In the genomic region with DNA sequence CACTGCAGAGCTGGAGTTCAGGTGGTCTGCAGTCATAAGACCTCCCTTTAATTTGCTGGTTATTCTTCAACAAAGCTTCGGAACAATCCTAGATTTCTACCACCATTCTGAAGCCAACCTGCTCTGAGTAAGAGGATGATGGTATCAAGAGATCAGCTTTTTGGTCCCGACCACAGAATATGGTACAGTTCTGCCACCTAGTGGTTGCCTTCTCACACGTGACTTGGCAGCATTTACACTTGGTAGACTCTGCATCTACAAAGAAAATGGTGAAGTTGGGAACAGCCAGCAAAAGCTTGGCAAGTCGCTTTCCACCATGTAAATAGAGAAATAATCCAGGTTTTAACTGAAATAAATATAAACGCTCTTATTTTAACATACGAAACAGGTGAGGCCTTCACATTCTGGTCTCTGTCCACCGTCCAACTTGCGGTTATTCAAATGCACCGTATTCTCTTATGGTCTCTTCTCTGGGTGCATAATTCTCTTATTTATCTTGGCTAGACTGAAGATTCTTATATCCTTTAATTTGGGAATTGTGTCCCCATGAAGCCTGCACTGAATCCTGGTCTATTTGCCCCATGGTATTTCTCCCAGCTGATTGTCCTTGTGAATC, we compare ENCODE assay signal across 8 cellular contexts.
DNase-seq lines count a peak whose midpoint lies in the region; ATAC-seq, FAIRE-seq and TF ChIP-seq lines count a peak whose summit lies in the region.

No MANE protein-coding gene starts in this region.

- no peaks in the 10 kb centered on the region for H3K9me3 ChIP-seq in MG63
- no peaks in the 10 kb centered on the region for H3K9me3 ChIP-seq in K562 (replicated peaks; ENCODE audit: control insufficient read depth, insufficient read depth, low read depth, low read length)

- no peaks in the 10 kb centered on the region for H3K36me3 ChIP-seq in MG63
- no peaks in the 10 kb centered on the region for H3K36me3 ChIP-seq in K562 (ENCODE audit: control insufficient read depth, insufficient read depth, low read length)

- 10% methylated on average over 9 of the region's 9 CpGs for WGBS in K562 (ENCODE audit: insufficient coverage, low coverage, missing lambda C conversion rate)

- ATAC-seq in HG02571 (IDR thresholded peaks at IDR 0.05; ENCODE audit: unreplicated experiment), result peak; percentile 96
- ATAC-seq in K562, result peak; percentile 91

- DNase-seq in ACHN (peak; percentile 88), MG63 (peak; percentile 26), RCC 7860 (ENCODE audit: low spot score) (peak; percentile 63), K562 (ENCODE audit: extremely low read depth in 1 of 4, low spot score in 3 of 4) (peak; percentile 50 to 77 (median 58)), islet precursor cell (peak; percentile 83)
- DNase-seq in stimulated activated CD4-positive, alpha-beta T cell treated with anti-CD3 and anti-CD28 coated beads, Interleukin-4, amount 100 ng/mL, for 48 hours (ENCODE audit: low read depth in 2 of 2), result peak; percentile 7 to 23

- no peak overlapping the region for H3K27ac ChIP-seq in K562 (ENCODE audit: extremely low read depth, low read depth, low read length)

- TF ChIP-seq RAD21 in K562 (CRISPR knock-in tag; conservative IDR thresholded peaks at IDR 0.05 in 1 of 2, IDR thresholded peaks at IDR 0.05 in 1 of 2), result peak; percentile 83 to 85

- FAIRE-seq in RCC 7860 (lab: Jason Lieb, UNC) (peak; percentile 32), K562 (lab: Jason Lieb, UNC) (peak; percentile 83)

- intact Hi-C loops in K562 (cut with micrococcal nuclease), result loop anchor here (1.0 to 10.0 kb wide), 3 partner anchors 435 to 1438 kb away; no protein-coding TSS in a partner anchor

- TF ChIP-seq EP300 in K562 (IDR thresholded peaks at IDR 0.05; ENCODE audit: low read length), result no peak

- H3K9ac ChIP-seq in K562 (ENCODE audit: insufficient read depth in 1 of 2, low read depth in 2 of 2, low read length in 2 of 2), result no peak overlapping the region

- no peak for TF ChIP-seq POLR2A in K562 (conservative IDR thresholded peaks at IDR 0.05)

- TF ChIP-seq CTCF in GM12873 (IDR thresholded peaks at IDR 0.05; ENCODE audit: insufficient read depth, low read depth, low read length, missing control alignments) (peak; percentile 83), K562 (IDR thresholded peaks at IDR 0.05 in 2 of 3, conservative IDR thresholded peaks at IDR 0.05 in 1 of 3; ENCODE audit: insufficient read depth in 2 of 3, low read depth in 1 of 3, low read length in 3 of 3) (peak; percentile 56 to 81 (median 71))

- no peaks in the 10 kb centered on the region for H3K79me2 ChIP-seq in K562 (ENCODE audit: control insufficient read depth, insufficient read depth, low read length)

- H3K4me2 ChIP-seq in K562 (ENCODE audit: insufficient read depth, low read length), result no peak overlapping the region

- no peak overlapping the region for H2AFZ ChIP-seq in K562 (ENCODE audit: low read depth, low read length)

- H3K27me3 ChIP-seq in MG63, result no peaks in the 10 kb centered on the region
- no peaks in the 10 kb centered on the region for H3K27me3 ChIP-seq in K562 (ENCODE audit: control insufficient read depth in 2 of 2, insufficient read depth in 2 of 2, low read length in 2 of 2)

- POLR2A ChIA-PET in K562 (lab: Yijun Ruan, JAX), result no interaction called here

- in situ Hi-C loops in ACHN (cut with HindIII; ENCODE audit: low pct_ligation_motif_present, low pct_unique_long_range_greater_than_20kb, low sequenced_read_pairs) (loop anchor here (25.0 kb wide), 1 partner anchor 582 kb away; no protein-coding TSS in a partner anchor), K562 (cut with MboI) (loop anchor here (25.0 kb wide), 1 partner anchor 1432 kb away; no protein-coding TSS in a partner anchor)

- H4K20me1 ChIP-seq in K562 (replicated peaks; ENCODE audit: control insufficient read depth, insufficient read depth, low read length), result no peaks in the 10 kb centered on the region

- no peaks in the 10 kb centered on the region for H3K4me1 ChIP-seq in K562 (replicated peaks in 1 of 2; ENCODE audit: control insufficient read depth in 2 of 2, insufficient read depth in 2 of 2, low read length in 2 of 2)

- H3K9me1 ChIP-seq in K562 (ENCODE audit: control insufficient read depth, insufficient read depth, low read length), result no peaks in the 10 kb centered on the region

- H3K4me3 ChIP-seq in MG63 (no peak overlapping the region), K562 (no peak overlapping the region)

- CTCF ChIA-PET in K562 (lab: Yijun Ruan, JAX; ENCODE audit: low intra/inter-chr PET ratio), result interaction anchor here (1.1 kb wide), 1 partner anchor 1439 kb away, joined by 3 read pairs; no protein-coding TSS in a partner anchor

- no TSS peak for BruUV-seq in K562 (replicated peaks; lab: Mats Ljungman, UMichigan)

TF ChIP-seq in K562, 482 proteins besides CTCF, POLR2A, EP300 and RAD21:
- TF ChIP-seq SP2 (IDR thresholded peaks at IDR 0.05; ENCODE audit: extremely low read depth, low read depth, low read length, poor library complexity, severe bottlenecking) (no peak), SMC3 (conservative IDR thresholded peaks at IDR 0.05; ENCODE audit: insufficient read depth, low read depth, low read length) (peak; percentile 53), MXI1 (IDR thresholded peaks at IDR 0.05; ENCODE audit: low read depth, low read length) (no peak), GATA2 (CRISPR knock-in tag; IDR thresholded peaks at IDR 0.05) (peak; percentile 62; the same call in 1 of the 2 replicates), L3MBTL2 (IDR thresholded peaks at IDR 0.05) (no peak), NFE2 (IDR thresholded peaks at IDR 0.05; ENCODE audit: low read depth) (peak; percentile 59), RAD51 (IDR thresholded peaks at IDR 0.05; ENCODE audit: borderline replicate concordance, low read depth) (peak; percentile 47; the same call in 1 of the 2 replicates), CBFA2T2 (conservative IDR thresholded peaks at IDR 0.05) (0 out of 2 replicates have a peak, but pooled peaks have one; percentile 17), NCOA6 (IDR thresholded peaks at IDR 0.05) (no peak), USF2 (CRISPR knock-in tag; IDR thresholded peaks at IDR 0.05) (peak; percentile 75), BHLHE40 (IDR thresholded peaks at IDR 0.05; ENCODE audit: low read length) (peak; percentile 96), PURB (CRISPR knock-in tag; IDR thresholded peaks at IDR 0.05; ENCODE audit: low read depth) (no peak), TFE3 (CRISPR knock-in tag; IDR thresholded peaks at IDR 0.05) (peak; percentile 41), ZNF175 (CRISPR knock-in tag; IDR thresholded peaks at IDR 0.05; ENCODE audit: low read depth) (no peak)
- TF ChIP-seq, protein P1, sequence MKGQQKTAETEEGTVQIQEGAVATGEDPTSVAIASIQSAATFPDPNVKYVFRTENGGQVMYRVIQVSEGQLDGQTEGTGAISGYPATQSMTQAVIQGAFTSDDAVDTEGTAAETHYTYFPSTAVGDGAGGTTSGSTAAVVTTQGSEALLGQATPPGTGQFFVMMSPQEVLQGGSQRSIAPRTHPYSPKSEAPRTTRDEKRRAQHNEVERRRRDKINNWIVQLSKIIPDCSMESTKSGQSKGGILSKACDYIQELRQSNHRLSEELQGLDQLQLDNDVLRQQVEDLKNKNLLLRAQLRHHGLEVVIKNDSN (CRISPR knock-in tag; IDR thresholded peaks at IDR 0.05), result peak; percentile 73
- TF ChIP-seq, protein P2, sequence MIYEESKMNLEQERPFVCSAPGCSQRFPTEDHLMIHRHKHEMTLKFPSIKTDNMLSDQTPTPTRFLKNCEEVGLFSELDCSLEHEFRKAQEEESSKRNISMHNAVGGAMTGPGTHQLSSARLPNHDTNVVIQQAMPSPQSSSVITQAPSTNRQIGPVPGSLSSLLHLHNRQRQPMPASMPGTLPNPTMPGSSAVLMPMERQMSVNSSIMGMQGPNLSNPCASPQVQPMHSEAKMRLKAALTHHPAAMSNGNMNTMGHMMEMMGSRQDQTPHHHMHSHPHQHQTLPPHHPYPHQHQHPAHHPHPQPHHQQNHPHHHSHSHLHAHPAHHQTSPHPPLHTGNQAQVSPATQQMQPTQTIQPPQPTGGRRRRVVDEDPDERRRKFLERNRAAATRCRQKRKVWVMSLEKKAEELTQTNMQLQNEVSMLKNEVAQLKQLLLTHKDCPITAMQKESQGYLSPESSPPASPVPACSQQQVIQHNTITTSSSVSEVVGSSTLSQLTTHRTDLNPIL (CRISPR knock-in tag; IDR thresholded peaks at IDR 0.05), result no peak
- TF ChIP-seq, protein P3, sequence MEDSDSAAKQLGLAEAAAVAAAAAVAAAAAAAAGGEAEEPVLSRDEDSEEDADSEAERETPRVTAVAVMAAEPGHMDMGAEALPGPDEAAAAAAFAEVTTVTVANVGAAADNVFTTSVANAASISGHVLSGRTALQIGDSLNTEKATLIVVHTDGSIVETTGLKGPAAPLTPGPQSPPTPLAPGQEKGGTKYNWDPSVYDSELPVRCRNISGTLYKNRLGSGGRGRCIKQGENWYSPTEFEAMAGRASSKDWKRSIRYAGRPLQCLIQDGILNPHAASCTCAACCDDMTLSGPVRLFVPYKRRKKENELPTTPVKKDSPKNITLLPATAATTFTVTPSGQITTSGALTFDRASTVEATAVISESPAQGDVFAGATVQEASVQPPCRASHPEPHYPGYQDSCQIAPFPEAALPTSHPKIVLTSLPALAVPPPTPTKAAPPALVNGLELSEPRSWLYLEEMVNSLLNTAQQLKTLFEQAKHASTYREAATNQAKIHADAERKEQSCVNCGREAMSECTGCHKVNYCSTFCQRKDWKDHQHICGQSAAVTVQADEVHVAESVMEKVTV (CRISPR knock-in tag; IDR thresholded peaks at IDR 0.05), result peak; percentile 48; the same call in 1 of the 2 replicates

Comparison
In these comparisons a context has a peak if more than half of its experiments do, and no peak if none do; other contexts are left out.
1. DNase-seq: peak in every context shown above with its lines; median percentile 88 in ACHN; 83 in islet precursor cell; 63 in RCC 7860; 58 in K562; 26 in MG63; 15 in stimulated activated CD4-positive, alpha-beta T cell treated with anti-CD3 and anti-CD28 coated beads, Interleukin-4, amount 100 ng/mL, for 48 hours.